In the genomic region with DNA sequence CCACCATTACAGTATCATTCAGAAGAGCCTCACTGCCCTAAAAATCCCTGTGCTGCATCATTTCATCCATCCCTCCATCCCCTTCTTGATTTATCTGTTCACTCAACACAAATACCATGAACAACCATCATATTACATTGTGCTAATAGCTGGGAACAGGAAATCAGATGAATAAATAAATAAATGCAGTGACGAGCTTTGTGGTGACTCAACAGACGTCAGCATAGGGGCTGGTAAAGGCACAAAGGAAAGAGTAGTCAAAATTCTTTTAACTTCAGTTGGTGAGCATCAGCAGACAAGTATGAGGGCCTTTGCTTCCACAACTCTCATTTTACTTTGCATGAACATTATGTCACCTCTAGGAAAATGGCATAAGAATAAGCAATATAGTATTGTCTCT, we compare ENCODE assay signal across 16 cellular contexts.
DNase-seq lines count a peak whose midpoint lies in the region; ATAC-seq and TF ChIP-seq lines count a peak whose summit lies in the region.
"Had no signal": no experiment of that assay in that cellular context is flagged by ENCODE, and none has a peak within 500 bp of the region (broad histone marks: within the 10 kb centered on the region; RNA-seq: fewer than 3 reads in every experiment).

No MANE protein-coding gene starts in this region.

- WGBS in hepatocyte (ENCODE audit: low lambda C conversion rate, missing lambda C conversion rate), result 76% methylated on average over 2 of the region's 2 CpGs
- no CpG with 5 or more reads among the region's 2 CpGs for WGBS in neuronal stem cell (ENCODE audit: extremely low coverage in 2 of 2, insufficient read length in 2 of 2, insufficient replicate concordance in 1 of 2), 2 donors

- no peaks in the 10 kb centered on the region for H3K27me3 ChIP-seq in RWPE2 (ENCODE audit: insufficient read depth, poor library complexity, severe bottlenecking)
- H3K27me3 ChIP-seq in hepatocyte, result no peaks in the 10 kb centered on the region
- H3K27me3 ChIP-seq in neuronal stem cell (ENCODE audit: control insufficient read depth in 3 of 3, insufficient read depth in 3 of 3, low read depth in 1 of 3, low read length in 3 of 3), result no peaks in the 10 kb centered on the region
- H3K27me3 ChIP-seq: neutrophil had no signal

- H3K27ac ChIP-seq in RWPE2 (ENCODE audit: poor library complexity, severe bottlenecking), result peak overlapping the region; percentile 43
- H3K27ac ChIP-seq in epithelial cell of prostate, result peak overlapping the region; percentile 61
- no peak overlapping the region for H3K27ac ChIP-seq in hepatocyte
- H3K27ac ChIP-seq in neuronal stem cell (replicated peaks; ENCODE audit: low read length), result no peak overlapping the region
- H3K27ac ChIP-seq: neutrophil had no signal

- no peak overlapping the region for H3K4ac ChIP-seq in neuronal stem cell (ENCODE audit: low read length)

- peak; percentile 85 for ATAC-seq in RWPE2 (ENCODE audit: low read depth)

- H3K14ac ChIP-seq in neuronal stem cell (ENCODE audit: low read length), result no peak overlapping the region

- H3K4me2 ChIP-seq in hepatocyte (no peak overlapping the region), neuronal stem cell (ENCODE audit: insufficient read depth, low read length, poor library complexity, severe bottlenecking) (no peak overlapping the region)

- TF ChIP-seq CTCF in RWPE2 (IDR thresholded peaks at IDR 0.05; ENCODE audit: poor library complexity, severe bottlenecking) (no peak), hepatocyte (IDR thresholded peaks at IDR 0.05; ENCODE audit: poor library complexity) (no peak)

- no peak overlapping the region for H3K18ac ChIP-seq in neuronal stem cell (ENCODE audit: low read length)

- H2BK12ac ChIP-seq in neuronal stem cell (ENCODE audit: low read length), result no peak overlapping the region

- no peaks in the 10 kb centered on the region for H3K9me3 ChIP-seq in RWPE2 (ENCODE audit: severe bottlenecking)
- no peaks in the 10 kb centered on the region for H3K9me3 ChIP-seq in hepatocyte (ENCODE audit: low read depth)
- H3K9me3 ChIP-seq in neuronal stem cell (replicated peaks in 1 of 2; ENCODE audit: control insufficient read depth in 2 of 2, insufficient read depth in 1 of 2, low read depth in 1 of 2, low read length in 2 of 2), result no peaks in the 10 kb centered on the region
- H3K9me3 ChIP-seq: neutrophil had no signal

- H2AFZ ChIP-seq in hepatocyte (no peak overlapping the region), neuronal stem cell (ENCODE audit: low read length) (no peak overlapping the region)

- H3K9me2 ChIP-seq in hepatocyte (replicated peaks; ENCODE audit: insufficient read depth), result no peaks in the 10 kb centered on the region

- no peak overlapping the region for H4K8ac ChIP-seq in neuronal stem cell (ENCODE audit: low read depth, low read length)

- H3K4me3 ChIP-seq in RWPE2 (ENCODE audit: severe bottlenecking) (no peak overlapping the region), hepatocyte (no peak overlapping the region), neuronal stem cell (ENCODE audit: low read length in 2 of 2) (no peak overlapping the region)
- H3K4me3 ChIP-seq: dorsolateral prefrontal cortex had no signal

- H3K23ac ChIP-seq in neuronal stem cell (ENCODE audit: low read depth, low read length, poor library complexity), result no peak overlapping the region

- no peak overlapping the region for H4K91ac ChIP-seq in neuronal stem cell (ENCODE audit: low read depth, low read length, poor library complexity)

- H3K36me3 ChIP-seq in RWPE2 (ENCODE audit: low read depth) (no peaks in the 10 kb centered on the region), hepatocyte (replicated peaks; ENCODE audit: insufficient read depth, low read depth) (no peaks in the 10 kb centered on the region), neuronal stem cell (replicated peaks in 1 of 2; ENCODE audit: control insufficient read depth in 2 of 2, insufficient read depth in 2 of 2, low read length in 2 of 2) (no peaks in the 10 kb centered on the region)
- H3K36me3 ChIP-seq: neutrophil had no signal

- H3K9ac ChIP-seq in neuronal stem cell (ENCODE audit: low read depth, low read length, poor library complexity), result no peak overlapping the region

- H2BK120ac ChIP-seq in neuronal stem cell (ENCODE audit: low read depth, low read length), result no peak overlapping the region

- H2BK5ac ChIP-seq in neuronal stem cell (ENCODE audit: low read length), result no peak overlapping the region

- no peaks in the 10 kb centered on the region for H3K79me2 ChIP-seq in hepatocyte

- no peaks in the 10 kb centered on the region for H4K20me1 ChIP-seq in hepatocyte (ENCODE audit: insufficient read depth, poor library complexity, severe bottlenecking)

- H3K79me1 ChIP-seq in neuronal stem cell (ENCODE audit: low read depth, low read length), result no peaks in the 10 kb centered on the region

- DNase-seq in EH (ENCODE audit: low read depth) (peak; percentile 97), RWPE2 (ENCODE audit: low spot score) (no peak), epithelial cell of prostate (ENCODE audit: low read depth, low spot score) (peak; percentile 63), renal cortical epithelial cell (ENCODE audit: low read depth) (peak; percentile 31), hepatocyte (ENCODE audit: low spot score) (no peak), NCI-H2196 treated with DMSO at 0.1 percent for 48 hours (lab: John Stamatoyannopoulos, UW; ENCODE audit: unreplicated experiment) (no peak), neuronal stem cell (ENCODE audit: low spot score) (no peak)
- no peak for DNase-seq in stimulated activated CD4-positive, alpha-beta T cell treated with anti-CD3 and anti-CD28 coated beads, Interleukin-4, amount 100 ng/mL, for 4 hours
- DNase-seq: activated CD4-positive, alpha-beta T cell treated with anti-CD3 and anti-CD28 coated beads, Interleukin-2, amount 50 U/mL, for 1 hour; activated gamma-delta T cell; COR-L47; dorsolateral prefrontal cortex; GOT3; NCI-H187; SW 1271 had no signal

- no peak overlapping the region for H2BK15ac ChIP-seq in neuronal stem cell (ENCODE audit: low read length)

- H3K4me1 ChIP-seq in RWPE2 (ENCODE audit: insufficient read depth, poor library complexity, severe bottlenecking) (peaks cover 24% of the 10 kb centered on the region), hepatocyte (ENCODE audit: insufficient read depth) (peaks cover 7% of the 10 kb centered on the region), neuronal stem cell (ENCODE audit: control insufficient read depth in 2 of 2, insufficient read depth in 1 of 2, low read depth in 1 of 2, low read length in 2 of 2) (no peaks in the 10 kb centered on the region)

- H2AK5ac ChIP-seq in neuronal stem cell (ENCODE audit: low read depth, low read length), result no peak overlapping the region

Comparison
In these comparisons a context has a peak if more than half of its experiments do, and no peak if none do; other contexts are left out.
1. DNase-seq: peak in EH (single experiment), epithelial cell of prostate (single experiment) and renal cortical epithelial cell (single experiment); none in RWPE2 (single experiment), hepatocyte (single experiment), NCI-H2196 treated with DMSO at 0.1 percent for 48 hours (single experiment), neuronal stem cell (single experiment) and stimulated activated CD4-positive, alpha-beta T cell treated with anti-CD3 and anti-CD28 coated beads, Interleukin-4, amount 100 ng/mL, for 4 hours (0 of 2).
2. H3K27ac ChIP-seq: peak in RWPE2 (single experiment) and epithelial cell of prostate (single experiment); none in hepatocyte (single experiment) and neuronal stem cell (single experiment).